In the genomic region with DNA sequence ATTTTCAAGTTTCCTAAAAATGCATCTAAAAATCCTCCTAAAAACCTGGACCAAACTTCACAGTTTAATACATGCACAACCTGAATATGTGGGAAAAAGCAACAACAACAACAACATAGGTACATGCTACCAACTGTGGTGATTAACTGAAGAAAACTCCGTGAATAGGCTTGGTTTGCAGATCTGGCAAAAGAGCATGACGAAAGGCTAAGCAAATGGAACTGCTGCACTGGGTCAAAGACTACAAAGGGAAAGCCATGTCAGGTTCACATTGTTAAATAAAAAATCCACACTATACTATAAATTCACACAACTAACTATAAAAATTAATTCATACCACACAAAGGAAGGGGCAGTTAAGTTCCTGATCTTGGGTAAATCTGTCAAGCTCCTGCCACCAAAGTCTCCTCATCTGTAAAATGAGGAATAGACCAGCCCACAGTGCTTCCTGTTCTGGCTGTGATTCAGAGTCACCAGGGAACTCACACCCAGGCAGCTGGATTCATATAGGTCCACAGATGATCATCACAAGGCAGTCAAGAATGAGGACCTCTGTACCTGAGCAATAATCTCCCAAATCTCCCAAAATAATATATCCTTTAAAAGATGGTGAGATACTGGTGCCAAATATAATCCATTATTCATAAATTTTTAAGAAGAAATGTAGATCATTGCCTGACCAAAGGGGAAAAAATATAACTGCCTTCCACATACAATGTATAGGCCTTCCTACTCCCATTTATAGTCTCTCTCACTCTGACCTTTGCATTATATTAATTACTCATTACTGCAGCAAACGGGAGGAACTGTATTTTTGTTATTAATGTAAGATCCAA, we compare ENCODE assay signal across 9 cellular contexts. TPM values are rescaled to one million over a fixed set of nuclear protein-coding genes. Genes with fewer than 3 reads are reported as not detected.
DNase-seq lines count a peak whose midpoint lies in the region; ATAC-seq lines count a peak whose summit lies in the region.
"Had no signal": no experiment of that assay in that cellular context is flagged by ENCODE, and none has a peak within 500 bp of the region (broad histone marks: within the 10 kb centered on the region; RNA-seq: fewer than 3 reads in every experiment).

No MANE protein-coding gene starts in this region.

- peak overlapping the region; percentile 18 for H3K4me3 Mint-ChIP-seq in stimulated activated naive CD8-positive, alpha-beta T cell treated with anti-CD3 and anti-CD28 coated beads, Interleukin-15, Interleukin-2, amounts not matched to agents 100 ng/mL and 50 ng/mL, for 24 hours

- no peaks in the 10 kb centered on the region for H3K9me3 Mint-ChIP-seq in stimulated activated naive CD8-positive, alpha-beta T cell treated with anti-CD3 and anti-CD28 coated beads, Interleukin-15, Interleukin-2, amounts not matched to agents 100 ng/mL and 50 ng/mL, for 24 hours

- peaks cover 65% of the 10 kb centered on the region for H3K4me1 Mint-ChIP-seq in stimulated activated naive CD8-positive, alpha-beta T cell treated with anti-CD3 and anti-CD28 coated beads, Interleukin-15, Interleukin-2, amounts not matched to agents 100 ng/mL and 50 ng/mL, for 24 hours (ENCODE audit: low read depth)

- intact Hi-C loops in left ventricle myocardium superior (cut with micrococcal nuclease), result no loop called here

- DNase-seq in activated CD4-positive, alpha-beta T cell treated with anti-CD3 and anti-CD28 coated beads, Interleukin-2, amount 50 U/mL, for 48 hours, result peak; percentile 19 to 34
- DNase-seq in activated CD4-positive, alpha-beta T cell treated with anti-CD3 and anti-CD28 coated beads, Interleukin-2, amount 50 U/mL, for 4 hours, result no peak
- DNase-seq in SW480 (ENCODE audit: low spot score), result peak; percentile 33
- no peak for DNase-seq in left ventricle myocardium superior
- no peak for DNase-seq in NCI-H2171 (lab: John Stamatoyannopoulos, UW)
- no peak for DNase-seq in NCI-H2107 treated with DMSO at 0.1 percent for 48 hours (lab: John Stamatoyannopoulos, UW; ENCODE audit: unreplicated experiment)
- DNase-seq: activated naive CD4-positive, alpha-beta T cell treated with anti-CD3 and anti-CD28 coated beads, Interleukin-2, amount 50 U/mL, for 16 hours had no signal

- peak; percentile 44 for ATAC-seq in left ventricle myocardium superior
- ATAC-seq in HG03457 (IDR thresholded peaks at IDR 0.05; ENCODE audit: unreplicated experiment), result no peak

- H3K27ac Mint-ChIP-seq in stimulated activated naive CD8-positive, alpha-beta T cell treated with anti-CD3 and anti-CD28 coated beads, Interleukin-15, Interleukin-2, amounts not matched to agents 100 ng/mL and 50 ng/mL, for 24 hours, result peak overlapping the region; percentile 66

- H3K27me3 Mint-ChIP-seq in stimulated activated naive CD8-positive, alpha-beta T cell treated with anti-CD3 and anti-CD28 coated beads, Interleukin-15, Interleukin-2, amounts not matched to agents 100 ng/mL and 50 ng/mL, for 24 hours, result no peaks in the 10 kb centered on the region

- peaks cover 5% of the 10 kb centered on the region for H3K36me3 Mint-ChIP-seq in stimulated activated naive CD8-positive, alpha-beta T cell treated with anti-CD3 and anti-CD28 coated beads, Interleukin-15, Interleukin-2, amounts not matched to agents 100 ng/mL and 50 ng/mL, for 24 hours (ENCODE audit: low read depth)

RNA-seq across cellular contexts. Expression of a gene that starts 7.0 kb away (rescaled TPM):
- 68.0 TPM for total RNA-seq in left ventricle myocardium superior

Comparison
In these comparisons a context has a peak if more than half of its experiments do, and no peak if none do; other contexts are left out.
1. DNase-seq: peak in activated CD4-positive, alpha-beta T cell treated with anti-CD3 and anti-CD28 coated beads, Interleukin-2, amount 50 U/mL, for 48 hours (2 of 2) and SW480 (single experiment); none in activated CD4-positive, alpha-beta T cell treated with anti-CD3 and anti-CD28 coated beads, Interleukin-2, amount 50 U/mL, for 4 hours (0 of 2), left ventricle myocardium superior (single experiment), NCI-H2171 (single experiment) and NCI-H2107 treated with DMSO at 0.1 percent for 48 hours (single experiment).